30 cellular contexts compared by ENCODE assay signal in genomic region chr7:133517766-133518165, GRCh38.
"Had no signal": no experiment of that assay in that cellular context is flagged by ENCODE, and none has a peak within 500 bp of the region (broad histone marks: within the 10 kb centered on the region; RNA-seq: fewer than 3 reads in every experiment).

No MANE protein-coding gene starts in this region.

- ATAC-seq: mucosa of descending colon; naive thymus-derived CD4-positive, alpha-beta T cell; natural killer cell treated with Interleukin-12 subunit alpha and Interleukin-12 subunit beta and Interleukin-15 and Interleukin-18, amount 100 ng/mL, for 72 hours; pancreas; right cardiac atrium; sciatic nerve; stimulated activated naive B cell treated with anti-CD40 and anti-IgM and Interleukin-4, amounts not matched to agents 10 μg/mL and 1 μg/mL and 100 μg/mL, for 72 hours; stimulated activated naive CD8-positive, alpha-beta T cell treated with anti-CD3 and anti-CD28 coated beads, Interleukin-15, Interleukin-2, amounts not matched to agents 100 U/mL and 50 U/mL, for 24 hours had no signal

- DNase-seq: hypothalamus; immature natural killer cell; kidney; left ventricle myocardium inferior; mesendoderm; mucosa of descending colon; naive thymus-derived CD4-positive, alpha-beta T cell; pancreas; posterior cingulate gyrus; retina; right cardiac atrium; stimulated activated CD4-positive, alpha-beta T cell treated with anti-CD3 and anti-CD28 coated beads, Interleukin-12 subunit alpha, Interleukin-12 subunit beta, amount 100 ng/mL, for 4 hours; stimulated activated CD4-positive, alpha-beta T cell treated with anti-CD3 and anti-CD28 coated beads, Interleukin-15, amount 100 ng/mL, for 24 hours; stimulated activated CD4-positive, alpha-beta T cell treated with anti-CD3 and anti-CD28 coated beads, Interleukin-2, amount 100 ng/mL, for 24 hours; stimulated activated CD4-positive, alpha-beta T cell treated with anti-CD3 and anti-CD28 coated beads, Interleukin-4, amount 100 ng/mL, for 1 hour; stimulated activated naive B cell treated with anti-CD40 and anti-IgM and Interleukin-4, amounts not matched to agents 10 μg/mL and 1 μg/mL and 100 μg/mL, for 72 hours; stimulated activated naive CD8-positive, alpha-beta T cell treated with anti-CD3 and anti-CD28 coated beads, Interleukin-15, Interleukin-2, amounts not matched to agents 100 U/mL and 50 U/mL, for 24 hours; stomach; testis; thyroid gland; transverse colon; upper lobe of left lung had no signal

- H3K4me3 ChIP-seq: left ventricle myocardium inferior, lung, mucosa of descending colon, pancreas, prostate gland, skin epidermis, stomach, testis, thyroid gland, transverse colon, upper lobe of left lung, vagina had no signal

- H3K27ac Mint-ChIP-seq: immature natural killer cell; mesothelial cell of epicardium; naive thymus-derived CD4-positive, alpha-beta T cell; natural killer cell treated with Interleukin-12 subunit alpha and Interleukin-12 subunit beta and Interleukin-15 and Interleukin-18, amount 100 ng/mL, for 72 hours; stimulated activated naive B cell treated with anti-CD40 and anti-IgM and Interleukin-4, amounts not matched to agents 10 μg/mL and 1 μg/mL and 100 μg/mL, for 72 hours had no signal

- H3K27me3 Mint-ChIP-seq: naive thymus-derived CD4-positive, alpha-beta T cell; natural killer cell treated with Interleukin-12 subunit alpha and Interleukin-12 subunit beta and Interleukin-15 and Interleukin-18, amount 100 ng/mL, for 72 hours; stimulated activated naive B cell treated with anti-CD40 and anti-IgM and Interleukin-4, amounts not matched to agents 10 μg/mL and 1 μg/mL and 100 μg/mL, for 72 hours had no signal

- H3K27me3 ChIP-seq: pancreas, stomach, testis, thyroid gland, transverse colon, upper lobe of left lung, vagina had no signal

- H3K9me3 ChIP-seq: left ventricle myocardium inferior, mucosa of descending colon, pancreas, prostate gland, stomach, testis, thyroid gland, transverse colon, upper lobe of left lung, vagina had no signal

- H3K36me3 ChIP-seq: left ventricle myocardium inferior, pancreas, prostate gland, stomach, thyroid gland, transverse colon, upper lobe of left lung, vagina had no signal

- H3K9me3 Mint-ChIP-seq: immature natural killer cell; natural killer cell treated with Interleukin-12 subunit alpha and Interleukin-12 subunit beta and Interleukin-15 and Interleukin-18, amount 100 ng/mL, for 72 hours had no signal

- H3K36me3 Mint-ChIP-seq: natural killer cell treated with Interleukin-12 subunit alpha and Interleukin-12 subunit beta and Interleukin-15 and Interleukin-18, amount 100 ng/mL, for 72 hours had no signal

- H3K4me1 ChIP-seq: left ventricle myocardium inferior, pancreas, prostate gland, stomach, testis, thyroid gland, upper lobe of left lung, vagina had no signal

- H3K4me3 Mint-ChIP-seq: immature natural killer cell; mesothelial cell of epicardium; naive thymus-derived CD4-positive, alpha-beta T cell; natural killer cell treated with Interleukin-12 subunit alpha and Interleukin-12 subunit beta and Interleukin-15 and Interleukin-18, amount 100 ng/mL, for 72 hours; stimulated activated naive B cell treated with anti-CD40 and anti-IgM and Interleukin-4, amounts not matched to agents 10 μg/mL and 1 μg/mL and 100 μg/mL, for 72 hours had no signal

- H3K4me1 Mint-ChIP-seq: mesothelial cell of epicardium had no signal

- H3K27ac ChIP-seq: left ventricle myocardium inferior, pancreas, prostate gland, skin epidermis, stomach, testis, thyroid gland, transverse colon, upper lobe of left lung, vagina had no signal

- FAIRE-seq: islet of Langerhans, kidney, pancreas had no signal
